ENCODE assay signal across 28 cellular contexts in genomic region chr7:135784013-135784412, GRCh38. TPM values are rescaled to one million over a fixed set of nuclear protein-coding genes. Genes with fewer than 3 reads are reported as not detected.
"Had no signal": no experiment of that assay in that cellular context is flagged by ENCODE, and none has a peak within 500 bp of the region (broad histone marks: within the 10 kb centered on the region; RNA-seq: fewer than 3 reads in every experiment).

No MANE protein-coding gene starts in this region.

- H3K27me3 ChIP-seq: foreskin keratinocyte, gastroesophageal sphincter, heart left ventricle, neural progenitor cell, stomach, thyroid gland had no signal

- H3K4me3 ChIP-seq: dorsolateral prefrontal cortex, gastroesophageal sphincter, heart left ventricle, hepatocyte, lung, neural progenitor cell, smooth muscle cell, stomach, thyroid gland had no signal

- H3K36me3 ChIP-seq: gastroesophageal sphincter, heart left ventricle, neural progenitor cell, stomach, thyroid gland had no signal

- H2AFZ ChIP-seq: hepatocyte, neural progenitor cell, parathyroid adenoma had no signal

- H3K4me2 ChIP-seq: hepatocyte, neural progenitor cell, smooth muscle cell had no signal

- H3K4me1 ChIP-seq: foreskin keratinocyte, gastroesophageal sphincter, parathyroid adenoma, stomach, thyroid gland had no signal

- DNase-seq: dorsolateral prefrontal cortex; effector CD4-positive, alpha-beta T cell; foreskin keratinocyte; heart left ventricle; kidney; mesenchymal stem cell; midbrain; naive thymus-derived CD4-positive, alpha-beta T cell; stimulated activated CD4-positive, alpha-beta T cell treated with anti-CD3 and anti-CD28 coated beads, Interleukin-12 subunit alpha, Interleukin-12 subunit beta, amount 100 ng/mL, for 4 hours; stimulated activated CD4-positive, alpha-beta T cell treated with anti-CD3 and anti-CD28 coated beads, Interleukin-1b, Interleukin-23, amount 100 ng/mL, for 48 hours; stimulated activated CD4-positive, alpha-beta T cell treated with anti-CD3 and anti-CD28 coated beads, Interleukin-4, amount 100 ng/mL, for 1 hour; stimulated activated CD8-positive, alpha-beta memory T cell treated with anti-CD3 and anti-CD28 coated beads, Interleukin-4, amount 100 ng/mL, for 48 hours; stimulated activated naive CD4-positive, alpha-beta T cell treated with Interleukin-2 at 50 U/mL for 16 hours; stomach; thyroid gland had no signal

- H3K9ac ChIP-seq: neural progenitor cell, parathyroid adenoma had no signal

- H3K9me3 ChIP-seq: gastroesophageal sphincter, heart left ventricle, stomach, thyroid gland had no signal

- ATAC-seq: foreskin keratinocyte; gastroesophageal sphincter; heart left ventricle; left lobe of liver; naive thymus-derived CD4-positive, alpha-beta T cell; sciatic nerve had no signal

- H3K27ac ChIP-seq: dorsolateral prefrontal cortex, foreskin keratinocyte, gastroesophageal sphincter, heart left ventricle, hepatocyte, neural progenitor cell, parathyroid adenoma, stomach, thyroid gland had no signal

- FAIRE-seq: colon, kidney had no signal

- H3K79me2 ChIP-seq: hepatocyte, parathyroid adenoma had no signal

RNA-seq across cellular contexts. Expression of gene FAM180A, which starts 35.4 kb away (rescaled TPM):
- total RNA-seq: hepatocyte; naive thymus-derived CD4-positive, alpha-beta T cell; progenitor cell of endocrine pancreas; smooth muscle cell; temporal lobe had no signal
- polyA plus RNA-seq: hepatocyte; naive thymus-derived CD4-positive, alpha-beta T cell had no signal

RNA-seq across cellular contexts. Expression of gene SLC13A4, which starts 56.0 kb away (rescaled TPM):
- total RNA-seq: kidney; mucosa of gallbladder; naive thymus-derived CD4-positive, alpha-beta T cell; smooth muscle cell; stomach; urinary bladder had no signal
- polyA plus RNA-seq: foreskin keratinocyte had no signal
